In the genomic region with DNA sequence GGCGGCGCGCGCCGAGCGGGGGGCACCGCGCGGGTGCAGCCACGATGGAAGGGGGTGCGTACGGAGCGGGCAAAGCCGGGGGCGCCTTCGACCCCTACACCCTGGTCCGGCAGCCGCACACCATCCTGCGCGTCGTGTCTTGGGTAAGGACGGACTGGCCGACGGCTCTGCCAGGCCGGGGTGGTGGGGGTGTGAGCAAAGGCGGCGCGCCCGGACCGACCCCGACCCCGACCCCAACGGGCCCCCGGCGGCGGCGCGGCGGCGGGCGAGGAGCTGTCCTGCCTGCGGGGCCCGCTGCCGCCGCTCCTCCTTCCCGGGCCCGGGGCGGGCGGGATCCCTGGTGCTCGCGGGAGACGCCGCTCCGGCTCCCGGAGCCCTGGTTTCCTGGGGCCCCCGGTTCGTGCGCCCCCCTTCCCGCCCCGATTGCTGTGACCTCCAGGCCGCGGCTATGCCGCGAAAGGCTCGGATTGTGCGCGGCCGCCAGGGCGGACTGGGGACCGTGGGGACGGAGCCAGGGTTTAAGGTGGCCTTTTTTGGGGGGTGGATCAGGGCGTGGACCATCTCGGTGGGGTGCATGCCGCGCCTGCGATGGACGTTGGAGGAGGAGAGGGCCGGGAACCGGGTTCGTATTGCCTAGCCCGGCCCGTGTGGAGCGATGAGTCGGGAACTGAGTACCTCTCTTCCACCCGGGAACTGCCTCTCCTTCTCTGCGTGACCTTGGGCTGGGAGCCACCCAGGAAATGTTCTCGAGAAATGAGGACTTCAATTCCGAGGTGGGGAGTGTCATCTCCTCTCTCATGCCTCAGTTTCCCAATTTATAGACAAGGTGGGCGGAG, we compare ENCODE assay signal across 9 cellular contexts. TPM values are rescaled to one million over a fixed set of nuclear protein-coding genes. Genes with fewer than 3 reads are reported as not detected.
DNase-seq lines count a peak whose midpoint lies in the region; ATAC-seq and TF ChIP-seq lines count a peak whose summit lies in the region.
"Had no signal": no experiment of that assay in that cellular context is flagged by ENCODE, and none has a peak within 500 bp of the region (broad histone marks: within the 10 kb centered on the region; RNA-seq: fewer than 3 reads in every experiment).

Gene SYNGR1 (plus strand): TSS at position 25 of the 836 bp plus-strand sequence. CDS start 20 bp downstream, at position 45.

- no peak within 1 kb of the TSS for H3K4ac ChIP-seq in mesendoderm (ENCODE audit: low read depth, low read length)

- H3K23ac ChIP-seq in mesendoderm (ENCODE audit: low read length): peak within 1 kb of the TSS; percentile 48

- no peaks in the 10 kb centered on the region; the same call in 1 of the 2 replicates for H4K20me1 ChIP-seq in DND-41 (ENCODE audit: insufficient read depth, low read length)

- H3K36me3 ChIP-seq in DND-41 (ENCODE audit: insufficient read depth, low read length) (no peaks in the 10 kb centered on the region), mesendoderm (ENCODE audit: control insufficient read depth, insufficient read depth, low read length) (no peaks in the 10 kb centered on the region), transverse colon (no peaks in the 10 kb centered on the region)

- TF ChIP-seq POLR2A in NB4 (IDR thresholded peaks at IDR 0.05; ENCODE audit: extremely low read depth, insufficient read length) (no peak), transverse colon (IDR thresholded peaks at IDR 0.05) (no peak)

- no peak within 1 kb of the TSS for H4K5ac ChIP-seq in mesendoderm (ENCODE audit: low read length)

- peak within 1 kb of the TSS; percentile 88 for H3K56ac ChIP-seq in mesendoderm (ENCODE audit: low read length)

- intact Hi-C loops in transverse colon (cut with DNase I; ENCODE audit: low total_unique reads): no loop called here

- H3K27me3 ChIP-seq in DND-41 (ENCODE audit: insufficient read depth, low read length, poor library complexity): no peaks in the 10 kb centered on the region
- H3K27me3 ChIP-seq in mesendoderm (ENCODE audit: insufficient read depth, low read length, poor library complexity): no peaks in the 10 kb centered on the region
- peaks cover 33% of the 10 kb centered on the region for H3K27me3 ChIP-seq in transverse colon

- peak within 1 kb of the TSS; percentile 66 for H3K9ac ChIP-seq in DND-41 (ENCODE audit: low read depth, low read length)
- H3K9ac ChIP-seq in mesendoderm (ENCODE audit: low read length): peak within 1 kb of the TSS; percentile 80

- H3K79me1 ChIP-seq in mesendoderm (ENCODE audit: low read length): no peaks in the 10 kb centered on the region

- H2BK5ac ChIP-seq in mesendoderm (ENCODE audit: low read length): no peak within 1 kb of the TSS

- TF ChIP-seq CTCF in DND-41 (IDR thresholded peaks at IDR 0.05; ENCODE audit: borderline replicate concordance, extremely low read depth, low read length, poor library complexity, severe bottlenecking) (no peak), NB4 (IDR thresholded peaks at IDR 0.05; ENCODE audit: low read depth, low read length) (no peak), coronary artery (IDR thresholded peaks at IDR 0.05) (no peak), transverse colon (IDR thresholded peaks at IDR 0.05) (no peak)

- no peak within 1 kb of the TSS for H4K8ac ChIP-seq in mesendoderm (ENCODE audit: low read depth, low read length)

- H3K4me2 ChIP-seq in DND-41 (ENCODE audit: insufficient read depth, low read length) (peak within 1 kb of the TSS; percentile 87), mesendoderm (ENCODE audit: low read length) (peak within 1 kb of the TSS; percentile 76)

- no peak within 1 kb of the TSS for H2BK120ac ChIP-seq in mesendoderm (ENCODE audit: low read depth, low read length)

- no peak within 1 kb of the TSS for H2BK15ac ChIP-seq in mesendoderm (replicated peaks; ENCODE audit: low read depth)

- H3K9me3 ChIP-seq in DND-41 (ENCODE audit: insufficient read depth, low read length, severe bottlenecking) (no peaks in the 10 kb centered on the region), transverse colon (no peaks in the 10 kb centered on the region)

- H2AFZ ChIP-seq in DND-41 (ENCODE audit: low read depth, low read length): peak within 1 kb of the TSS; percentile 87

- H2AK5ac ChIP-seq in mesendoderm (ENCODE audit: low read length): no peak within 1 kb of the TSS

- H3K18ac ChIP-seq in mesendoderm (ENCODE audit: low read length): peak within 1 kb of the TSS; percentile 77

- peaks cover 2% of the 10 kb centered on the region for H3K79me2 ChIP-seq in DND-41 (ENCODE audit: insufficient read depth, low read length)
- no peaks in the 10 kb centered on the region for H3K79me2 ChIP-seq in mesendoderm (ENCODE audit: control insufficient read depth, insufficient read depth, low read length)

- no CpG with 5 or more reads among the region's 89 CpGs for WGBS in mesendoderm (ENCODE audit: extremely low coverage, insufficient coverage, low lambda C conversion rate)
- 1% methylated on average over 59 of the region's 89 CpGs; no CpG with 5 or more reads in 1 of the 2 donors for WGBS in transverse colon (ENCODE audit: low coverage in 1 of 2), 2 donors

- DNase-seq in DND-41 (peak; percentile 20), NB4 (ENCODE audit: low read depth) (no peak), coronary artery (ENCODE audit: low spot score) (no peak), mesendoderm (no peak), transverse colon (no peak)
- no peak for DNase-seq in NK-92 treated with Interleukin-12 subunit alpha and Interleukin-12 subunit beta, amount 100 ng/mL, for 24 hours (lab: John Stamatoyannopoulos, UW)

- H3K4me3 ChIP-seq in DND-41 (ENCODE audit: low read depth in 1 of 2, low read length in 2 of 2): peak within 1 kb of the TSS; percentile 21 to 66; a peak in 3 of 4 replicates
- H3K4me3 ChIP-seq in NB4 (ENCODE audit: low read depth, low read length): peak within 1 kb of the TSS; percentile 53
- H3K4me3 ChIP-seq in coronary artery: peak within 1 kb of the TSS; percentile 87
- peak within 1 kb of the TSS; percentile 70 for H3K4me3 ChIP-seq in mesendoderm (ENCODE audit: low read length)
- peak within 1 kb of the TSS; percentile 43 to 81 (median 70) for H3K4me3 ChIP-seq in transverse colon

- in situ Hi-C loops in transverse colon (cut with MboI; ENCODE audit: low pct_ligation_motif_present in 1 of 4, low pct_unique_long_range_greater_than_20kb in 1 of 4, low sequenced_read_pairs in 3 of 4): no loop called here

- peaks cover 23% of the 10 kb centered on the region for H3K4me1 ChIP-seq in DND-41 (ENCODE audit: insufficient read depth, low read length)
- H3K4me1 ChIP-seq in mesendoderm (ENCODE audit: control insufficient read depth, low read depth, low read length): peaks cover 12% of the 10 kb centered on the region
- H3K4me1 ChIP-seq in transverse colon: peaks cover 7 to 19% (median 9%) of the 10 kb centered on the region in 4 donors

- peak within 1 kb of the TSS; percentile 58 for H3K27ac ChIP-seq in DND-41 (ENCODE audit: low read length)
- H3K27ac ChIP-seq in coronary artery: peak within 1 kb of the TSS in 1 of 2 donors; percentile 73
- H3K27ac ChIP-seq in mesendoderm (ENCODE audit: low read depth, low read length): peak within 1 kb of the TSS; percentile 66
- peak within 1 kb of the TSS; percentile 65 to 79 (median 72) for H3K27ac ChIP-seq in transverse colon

- ATAC-seq in DND-41 (ENCODE audit: insufficient read depth, low read depth) (peak; percentile 44), HG02759 (IDR thresholded peaks at IDR 0.05; ENCODE audit: unreplicated experiment) (no peak), HG03039 (IDR thresholded peaks at IDR 0.05; ENCODE audit: unreplicated experiment) (no peak)

- no peak for TF ChIP-seq EP300 in transverse colon (IDR thresholded peaks at IDR 0.05; ENCODE audit: low read depth)

RNA-seq across cellular contexts. Expression of gene SYNGR1, which starts in this region (rescaled TPM):
- polyA plus RNA-seq in mesendoderm (2013, experiment 1 of 2): 10.5 TPM
- 10.0 TPM for polyA plus RNA-seq in mesendoderm (2013, experiment 2 of 2)
- total RNA-seq in transverse colon: 10 to 100 TPM in 1 of 4 donors, 1 to 10 TPM in 3; 6.7 to 10.5 (median 8.0) TPM
- total RNA-seq: T-helper 1 cell treated with Interleukin-12 subunit alpha and Interleukin-12 subunit beta and Interleukin-4 antibody, amounts not matched to agents 30 ng/mL and 1 ng/mL, for 36 hours had no signal
